ENCODE assay signal across 8 cellular contexts in genomic region chr6:157322792-157323113, GRCh38. TPM values are rescaled to one million over a fixed set of nuclear protein-coding genes. Genes with fewer than 3 reads are reported as not detected.
DNase-seq lines count a peak whose midpoint lies in the region; ATAC-seq and TF ChIP-seq lines count a peak whose summit lies in the region.

No MANE protein-coding gene starts in this region.

- no peaks in the 10 kb centered on the region for H3K27me3 ChIP-seq in thyroid gland

- no peaks in the 10 kb centered on the region for H3K9me3 ChIP-seq in thyroid gland

- intact Hi-C loops in lower leg skin (cut with DNase I; ENCODE audit: low total_unique reads) (no loop called here), thyroid gland (cut with DNase I) (no loop called here)

- WGBS in lower leg skin, 2 donors, result 2 to 3% methylated on average over 12 of the region's 12 CpGs
- 3 to 4% methylated on average over 12 of the region's 12 CpGs for WGBS in thyroid gland, 2 donors

- H3K4me3 ChIP-seq in astrocyte of the spinal cord (ENCODE audit: low read depth, low read length), result peak overlapping the region; percentile 97
- H3K4me3 ChIP-seq in lower leg skin (ENCODE audit: low read depth, poor library complexity, severe bottlenecking), result peak overlapping the region; percentile 90
- peak overlapping the region; percentile 56 to 67 (median 62) for H3K4me3 ChIP-seq in thyroid gland (replicated peaks in 1 of 3)

- peaks cover 0 to 7% of the 10 kb centered on the region in 2 donors for H3K36me3 ChIP-seq in thyroid gland

- TF ChIP-seq CTCF in astrocyte of the spinal cord (IDR thresholded peaks at IDR 0.05; ENCODE audit: low read depth, low read length), result no peak
- TF ChIP-seq CTCF in lower leg skin (IDR thresholded peaks at IDR 0.05), result no peak
- TF ChIP-seq CTCF in thyroid gland (IDR thresholded peaks at IDR 0.05), result no peak

- CTCF ChIA-PET in activated CD8-positive, alpha-beta memory T cell treated with anti-CD3 and anti-CD28 coated beads, Interleukin-2, amount 10 ng/mL, durations not matched to agents 7 days and 5 days (lab: Charles Lee), result interaction anchor here (0.8 to 7.7 kb wide), 10 partner anchors 8 to 703 kb away, joined by 3 to 62 read pairs (median 8); no protein-coding TSS in a partner anchor

- H3K27me3 Mint-ChIP-seq in activated CD8-positive, alpha-beta memory T cell treated with anti-CD3 and anti-CD28 coated beads, Interleukin-2, amount 10 ng/mL, durations not matched to agents 7 days and 5 days, result peaks cover 14% of the 10 kb centered on the region

- H3K9me3 Mint-ChIP-seq in activated CD8-positive, alpha-beta memory T cell treated with anti-CD3 and anti-CD28 coated beads, Interleukin-2, amount 10 ng/mL, durations not matched to agents 7 days and 5 days (ENCODE audit: low read depth), result no peaks in the 10 kb centered on the region

- H3K27ac Mint-ChIP-seq in activated CD8-positive, alpha-beta memory T cell treated with anti-CD3 and anti-CD28 coated beads, Interleukin-2, amount 10 ng/mL, durations not matched to agents 7 days and 5 days, result peak overlapping the region; percentile 88

- ATAC-seq in activated CD8-positive, alpha-beta memory T cell treated with anti-CD3 and anti-CD28 coated beads, Interleukin-2, amount 10 ng/mL, durations not matched to agents 7 days and 5 days, result no peak
- no peak for ATAC-seq in HG03135 (IDR thresholded peaks at IDR 0.05; ENCODE audit: unreplicated experiment)

- peak overlapping the region; percentile 98 for H3K4me3 Mint-ChIP-seq in activated CD8-positive, alpha-beta memory T cell treated with anti-CD3 and anti-CD28 coated beads, Interleukin-2, amount 10 ng/mL, durations not matched to agents 7 days and 5 days

- TF ChIP-seq POLR2A in lower leg skin (IDR thresholded peaks at IDR 0.05) (no peak), thyroid gland (IDR thresholded peaks at IDR 0.05) (no peak)

- H3K27ac ChIP-seq in thyroid gland, result peak overlapping the region; percentile 84 to 89 (median 85)

- peaks cover 4% of the 10 kb centered on the region for H3K36me3 Mint-ChIP-seq in activated CD8-positive, alpha-beta memory T cell treated with anti-CD3 and anti-CD28 coated beads, Interleukin-2, amount 10 ng/mL, durations not matched to agents 7 days and 5 days

- in situ Hi-C loops in astrocyte of the spinal cord (cut with HindIII; ENCODE audit: low sequenced_read_pairs), result no loop called here

- no peak for DNase-seq in activated CD8-positive, alpha-beta memory T cell treated with anti-CD3 and anti-CD28 coated beads, Interleukin-2, amount 10 ng/mL, durations not matched to agents 7 days and 5 days
- DNase-seq in activated CD8-positive, alpha-beta memory T cell treated with anti-CD3 and anti-CD28 coated beads, Interleukin-2, amount 50 U/mL, for 48 hours, result no peak
- DNase-seq in astrocyte of the spinal cord (ENCODE audit: low read depth, low spot score) (no peak), lower leg skin (ENCODE audit: low spot score in 2 of 2) (no peak), thyroid gland (no peak), AML-193 (lab: John Stamatoyannopoulos, UW) (no peak)
- no peak for DNase-seq in stimulated activated CD4-positive, alpha-beta T cell treated with anti-CD3 and anti-CD28 coated beads, Interleukin-2, amount 100 ng/mL, for 24 hours

- H3K4me1 ChIP-seq in thyroid gland, result peaks cover 7 to 12% of the 10 kb centered on the region in 2 donors

- peaks cover 51% of the 10 kb centered on the region for H3K4me1 Mint-ChIP-seq in activated CD8-positive, alpha-beta memory T cell treated with anti-CD3 and anti-CD28 coated beads, Interleukin-2, amount 10 ng/mL, durations not matched to agents 7 days and 5 days

RNA-seq across cellular contexts. Expression of gene TMEM242, which starts 0.6 kb away (rescaled TPM):
- total RNA-seq in activated CD8-positive, alpha-beta memory T cell treated with anti-CD3 and anti-CD28 coated beads, Interleukin-2, amount 10 ng/mL, durations not matched to agents 7 days and 5 days, result 10 to 100 TPM; 10.3 to 14.1 TPM
- total RNA-seq in lower leg skin (1 to 10 TPM; 4.5 to 6.7 (median 4.8) TPM), thyroid gland (10 to 100 TPM in 2 of 4 donors, 1 to 10 TPM in 2; 7.0 to 14.0 (median 9.7) TPM)

RNA-seq across cellular contexts. Expression of gene ZDHHC14, which starts 58.2 kb away (rescaled TPM):
- 10 to 100 TPM in 1 of 2 experiments, 1 to 10 TPM in 1; 7.9 to 32.7 TPM for total RNA-seq in activated CD8-positive, alpha-beta memory T cell treated with anti-CD3 and anti-CD28 coated beads, Interleukin-2, amount 10 ng/mL, durations not matched to agents 7 days and 5 days
- total RNA-seq in lower leg skin (1 to 10 TPM; 4.5 to 8.3 (median 6.1) TPM), thyroid gland (10 to 100 TPM in 2 of 4 donors, 1 to 10 TPM in 2; 6.2 to 20.6 (median 15.1) TPM)
